24 cellular contexts compared by ENCODE assay signal in genomic region chr2:15889800-15890498, GRCh38. TPM values are rescaled to one million over a fixed set of nuclear protein-coding genes. Genes with fewer than 3 reads are reported as not detected.
DNase-seq lines count a peak whose midpoint lies in the region; ATAC-seq and TF ChIP-seq lines count a peak whose summit lies in the region.
"Had no signal": no experiment of that assay in that cellular context is flagged by ENCODE, and none has a peak within 500 bp of the region (broad histone marks: within the 10 kb centered on the region; RNA-seq: fewer than 3 reads in every experiment).

No MANE protein-coding gene starts in this region.

- H3K4me3 Mint-ChIP-seq in H9 = no peak overlapping the region
- H3K4me3 Mint-ChIP-seq in activated CD8-positive, alpha-beta memory T cell treated with anti-CD3 and anti-CD28 coated beads, Interleukin-2, amount 10 ng/mL, durations not matched to agents 7 days and 5 days = no peak overlapping the region
- H3K4me3 Mint-ChIP-seq: activated CD4-positive, alpha-beta memory T cell treated with anti-CD3 and anti-CD28 coated beads for 36 hours; CD4-positive, CD25-positive, alpha-beta regulatory T cell; naive thymus-derived CD4-positive, alpha-beta T cell; stimulated activated naive B cell treated with anti-CD40 and anti-IgM and Interleukin-4, amounts not matched to agents 10 μg/mL and 1 μg/mL and 100 μg/mL, for 72 hours had no signal

- H2BK20ac ChIP-seq in H9 (ENCODE audit: low read depth, low read length, poor library complexity, severe bottlenecking) = no peak overlapping the region

- H2BK12ac ChIP-seq in H9 (ENCODE audit: insufficient read length, low read depth, low read length) = no peak overlapping the region

- H3K4ac ChIP-seq in H9 (ENCODE audit: low read depth, low read length) = no peak overlapping the region

- no peak overlapping the region for H3K14ac ChIP-seq in H9 (ENCODE audit: insufficient read depth, low read length)

- H3K4me1 ChIP-seq in H9 (ENCODE audit: insufficient read depth, low read length) (peaks cover 11% of the 10 kb centered on the region; the same call in 1 of the 2 replicates), NT2/D1 (ENCODE audit: insufficient read depth, insufficient read length) (peaks cover 10% of the 10 kb centered on the region), right cardiac atrium (ENCODE audit: control insufficient read depth, insufficient read depth, low read length) (no peaks in the 10 kb centered on the region)
- H3K4me1 ChIP-seq: adrenal gland had no signal

- H3K23me2 ChIP-seq in H9 (ENCODE audit: insufficient read length, low read depth, low read length, poor library complexity, severe bottlenecking) = no peaks in the 10 kb centered on the region

- H3K4me1 Mint-ChIP-seq in H9 = peaks cover 41 to 54% of the 10 kb centered on the region in 2 experiments
- H3K4me1 Mint-ChIP-seq in activated CD8-positive, alpha-beta memory T cell treated with anti-CD3 and anti-CD28 coated beads, Interleukin-2, amount 10 ng/mL, durations not matched to agents 7 days and 5 days = no peaks in the 10 kb centered on the region
- H3K4me1 Mint-ChIP-seq: CD4-positive, CD25-positive, alpha-beta regulatory T cell; naive thymus-derived CD4-positive, alpha-beta T cell; stimulated activated naive B cell treated with anti-CD40 and anti-IgM and Interleukin-4, amounts not matched to agents 10 μg/mL and 1 μg/mL and 100 μg/mL, for 72 hours had no signal

- peak in 1 of 2 donors; percentile 56 for ATAC-seq in right cardiac atrium
- no peak for ATAC-seq in GM21737 (IDR thresholded peaks at IDR 0.05; ENCODE audit: unreplicated experiment)
- no peak for ATAC-seq in activated CD8-positive, alpha-beta memory T cell treated with anti-CD3 and anti-CD28 coated beads, Interleukin-2, amount 10 ng/mL, durations not matched to agents 7 days and 5 days

- no peaks in the 10 kb centered on the region for H3K79me1 ChIP-seq in H9 (ENCODE audit: insufficient read depth, low read depth, low read length, poor library complexity, severe bottlenecking)

- no peak overlapping the region for H4K8ac ChIP-seq in H9 (replicated peaks; ENCODE audit: insufficient read length, low read depth, low read length)

- H3K36me3 ChIP-seq in NT2/D1 (ENCODE audit: insufficient read depth, insufficient read length, low read length) = no peaks in the 10 kb centered on the region
- H3K36me3 ChIP-seq: adrenal gland, esophagus muscularis mucosa, thoracic aorta had no signal

- no peaks in the 10 kb centered on the region for H3K9me3 ChIP-seq in H9 (ENCODE audit: control insufficient read depth, low read depth, low read length)
- no peaks in the 10 kb centered on the region for H3K9me3 ChIP-seq in NT2/D1 (ENCODE audit: insufficient read depth, low read length)
- H3K9me3 ChIP-seq in right cardiac atrium (ENCODE audit: control insufficient read depth, low read length) = no peaks in the 10 kb centered on the region
- H3K9me3 ChIP-seq: adrenal gland, esophagus muscularis mucosa, thoracic aorta had no signal

- no peaks in the 10 kb centered on the region for H4K20me1 ChIP-seq in H9 (ENCODE audit: control insufficient read depth, insufficient read depth, insufficient read length)

- intact Hi-C loops in right cardiac atrium (cut with DNase I) = no loop called here

- WGBS in H9 (ENCODE audit: extremely low coverage, insufficient read length, low lambda C conversion rate) = no CpG with 5 or more reads among the region's 20 CpGs
- WGBS in right cardiac atrium = 62% methylated on average over 20 of the region's 20 CpGs

- H2BK15ac ChIP-seq in H9 (ENCODE audit: low read depth, low read length) = no peak overlapping the region

- peaks cover 2% of the 10 kb centered on the region; the same call in 1 of the 2 replicates for H3K27me3 Mint-ChIP-seq in H9 (ENCODE audit: low read depth)
- H3K27me3 Mint-ChIP-seq in activated CD8-positive, alpha-beta memory T cell treated with anti-CD3 and anti-CD28 coated beads, Interleukin-2, amount 10 ng/mL, durations not matched to agents 7 days and 5 days = no peaks in the 10 kb centered on the region
- H3K27me3 Mint-ChIP-seq: activated CD4-positive, alpha-beta memory T cell treated with anti-CD3 and anti-CD28 coated beads for 36 hours had no signal

- H3K56ac ChIP-seq in H9 (ENCODE audit: insufficient read length, low read depth, low read length) = no peak overlapping the region

- H3K4me3 ChIP-seq in NT2/D1 (ENCODE audit: insufficient read length, low read depth) (no peak overlapping the region), right cardiac atrium (ENCODE audit: low read length) (no peak overlapping the region), skeletal muscle cell (ENCODE audit: low read depth, low read length) (no peak overlapping the region)
- H3K4me3 ChIP-seq: adrenal gland, coronary artery, esophagus muscularis mucosa, thoracic aorta had no signal

- H3K36me3 Mint-ChIP-seq in H9 (ENCODE audit: insufficient read depth in 1 of 3, low read depth in 3 of 3) = no peaks in the 10 kb centered on the region
- no peaks in the 10 kb centered on the region for H3K36me3 Mint-ChIP-seq in activated CD8-positive, alpha-beta memory T cell treated with anti-CD3 and anti-CD28 coated beads, Interleukin-2, amount 10 ng/mL, durations not matched to agents 7 days and 5 days
- H3K36me3 Mint-ChIP-seq: activated CD4-positive, alpha-beta memory T cell treated with anti-CD3 and anti-CD28 coated beads for 36 hours; CD4-positive, CD25-positive, alpha-beta regulatory T cell; naive thymus-derived CD4-positive, alpha-beta T cell; stimulated activated naive B cell treated with anti-CD40 and anti-IgM and Interleukin-4, amounts not matched to agents 10 μg/mL and 1 μg/mL and 100 μg/mL, for 72 hours had no signal

- H3K27ac ChIP-seq in H9 (ENCODE audit: insufficient read length, low read depth, low read length) (no peak overlapping the region), right cardiac atrium (ENCODE audit: low read length) (no peak overlapping the region)
- H3K27ac ChIP-seq: adrenal gland, coronary artery, esophagus muscularis mucosa, RWPE1, thoracic aorta had no signal

- H3K23ac ChIP-seq in H9 (ENCODE audit: insufficient read length, low read depth, low read length) = no peak overlapping the region

- CTCF ChIA-PET in activated CD8-positive, alpha-beta memory T cell treated with anti-CD3 and anti-CD28 coated beads, Interleukin-2, amount 10 ng/mL, durations not matched to agents 7 days and 5 days (lab: Charles Lee) = no interaction called here

- no peak overlapping the region for H3K18ac ChIP-seq in H9 (ENCODE audit: insufficient read length, low read depth, low read length)

- no peaks in the 10 kb centered on the region for H3K27me3 ChIP-seq in H9 (ENCODE audit: insufficient read depth, low read length)
- no peaks in the 10 kb centered on the region for H3K27me3 ChIP-seq in NT2/D1 (ENCODE audit: insufficient read depth, insufficient read length)
- H3K27me3 ChIP-seq in right cardiac atrium (ENCODE audit: control insufficient read depth, insufficient read depth) = no peaks in the 10 kb centered on the region
- H3K27me3 ChIP-seq: adrenal gland, esophagus muscularis mucosa had no signal

- H3K9ac ChIP-seq in H9 (ENCODE audit: extremely low read depth, insufficient read length, low read length) (no peak overlapping the region), NT2/D1 (ENCODE audit: insufficient read length, low read depth) (peak overlapping the region; percentile 9)

- H2AK5ac ChIP-seq in H9 (ENCODE audit: insufficient read length, low read length) = no peak overlapping the region

- H2BK120ac ChIP-seq in H9 (ENCODE audit: low read depth, low read length, poor library complexity, severe bottlenecking) = no peak overlapping the region

- no peaks in the 10 kb centered on the region for H3K79me2 ChIP-seq in H9 (ENCODE audit: insufficient read depth, low read length)

- no peak for TF ChIP-seq CTCF in H9 (conservative IDR thresholded peaks at IDR 0.05)

- DNase-seq in H9 = no peak
- DNase-seq in NT2/D1 (ENCODE audit: low read depth, low spot score) = no peak
- peak in 2 of 3 donors; percentile 30 to 71 for DNase-seq in right cardiac atrium
- peak; percentile 37 for DNase-seq in skeletal muscle cell (ENCODE audit: low read depth)
- no peak for DNase-seq in activated gamma-delta T cell treated with Interleukin-2 at 50 U/mL for 16 hours
- DNase-seq in AG08396 (ENCODE audit: low spot score) = no peak
- DNase-seq in activated CD8-positive, alpha-beta memory T cell treated with anti-CD3 and anti-CD28 coated beads, Interleukin-2, amount 10 ng/mL, durations not matched to agents 7 days and 5 days = no peak
- DNase-seq: activated CD4-positive, alpha-beta memory T cell treated with anti-CD3 and anti-CD28 coated beads for 36 hours; adrenal gland; CD4-positive, CD25-positive, alpha-beta regulatory T cell; mammary epithelial cell; MV-4-11; naive thymus-derived CD4-positive, alpha-beta T cell; NCI-H1930; stimulated activated CD4-positive, alpha-beta T cell treated with anti-CD3 and anti-CD28 coated beads, Interleukin-2, amount 100 ng/mL, for 24 hours; stimulated activated naive B cell treated with anti-CD40 and anti-IgM and Interleukin-4, amounts not matched to agents 10 μg/mL and 1 μg/mL and 100 μg/mL, for 72 hours; T-helper 9 cell had no signal

- H3K4me2 ChIP-seq in H9 (ENCODE audit: insufficient read depth, insufficient read length, low read length) = no peak overlapping the region

- H3T11ph ChIP-seq in H9 (ENCODE audit: low read length) = no peak overlapping the region

- H3K9me3 Mint-ChIP-seq in H9 = no peaks in the 10 kb centered on the region
- no peaks in the 10 kb centered on the region for H3K9me3 Mint-ChIP-seq in activated CD8-positive, alpha-beta memory T cell treated with anti-CD3 and anti-CD28 coated beads, Interleukin-2, amount 10 ng/mL, durations not matched to agents 7 days and 5 days (ENCODE audit: low read depth)
- H3K9me3 Mint-ChIP-seq: activated CD4-positive, alpha-beta memory T cell treated with anti-CD3 and anti-CD28 coated beads for 36 hours; naive thymus-derived CD4-positive, alpha-beta T cell had no signal

- H2BK5ac ChIP-seq in H9 (ENCODE audit: insufficient read length, low read length) = no peak overlapping the region

- H2AFZ ChIP-seq in H9 (ENCODE audit: low read length) = no peak overlapping the region

- H4K91ac ChIP-seq in H9 (ENCODE audit: insufficient read length, low read depth, low read length) = no peak overlapping the region

- H4K5ac ChIP-seq in H9 (ENCODE audit: insufficient read length, low read depth, low read length) = no peak overlapping the region

- peak overlapping the region in 2 of 3 experiments; percentile 0 to 80; a peak in 1 of 7 replicates for H3K27ac Mint-ChIP-seq in H9
- H3K27ac Mint-ChIP-seq in activated CD8-positive, alpha-beta memory T cell treated with anti-CD3 and anti-CD28 coated beads, Interleukin-2, amount 10 ng/mL, durations not matched to agents 7 days and 5 days = no peak overlapping the region
- H3K27ac Mint-ChIP-seq: activated CD4-positive, alpha-beta memory T cell treated with anti-CD3 and anti-CD28 coated beads for 36 hours; CD4-positive, CD25-positive, alpha-beta regulatory T cell; naive thymus-derived CD4-positive, alpha-beta T cell; stimulated activated naive B cell treated with anti-CD40 and anti-IgM and Interleukin-4, amounts not matched to agents 10 μg/mL and 1 μg/mL and 100 μg/mL, for 72 hours had no signal

RNA-seq across cellular contexts. Expression of gene MYCN, which starts 50.4 kb away (rescaled TPM):
- 100.0 and 105 TPM in 2 replicates for total RNA-seq in H9 (2021)
- total RNA-seq in right cardiac atrium = under 1 TPM; 0.23 to 0.42 (median 0.33) TPM
- 0.29 TPM for polyA plus RNA-seq in right cardiac atrium
- total RNA-seq in activated CD8-positive, alpha-beta memory T cell treated with anti-CD3 and anti-CD28 coated beads, Interleukin-2, amount 10 ng/mL, durations not matched to agents 7 days and 5 days = not detected
- total RNA-seq: bronchial epithelial cell had no signal
- polyA plus RNA-seq: keratinocyte; mammary epithelial cell; naive thymus-derived CD4-positive, alpha-beta T cell had no signal

Comparison
In these comparisons a context has a peak if more than half of its experiments do, and no peak if none do; other contexts are left out.
1. DNase-seq: peak in right cardiac atrium (2 of 3) and skeletal muscle cell (single experiment); none in H9 (single experiment), NT2/D1 (single experiment), activated gamma-delta T cell treated with Interleukin-2 at 50 U/mL for 16 hours (single experiment), AG08396 (single experiment) and activated CD8-positive, alpha-beta memory T cell treated with anti-CD3 and anti-CD28 coated beads, Interleukin-2, amount 10 ng/mL, durations not matched to agents 7 days and 5 days (single experiment).
2. RNA of gene MYCN, which starts 50.4 kb away (total RNA-seq): 100.0 to 105 TPM in H9; 0.23 to 0.42 TPM in right cardiac atrium and not detected in activated CD8-positive, alpha-beta memory T cell treated with anti-CD3 and anti-CD28 coated beads, Interleukin-2, amount 10 ng/mL, durations not matched to agents 7 days and 5 days; every median in the first group is over 10 times any median in the second.